1 cellular context compared by ENCODE assay signal in the genomic region with DNA sequence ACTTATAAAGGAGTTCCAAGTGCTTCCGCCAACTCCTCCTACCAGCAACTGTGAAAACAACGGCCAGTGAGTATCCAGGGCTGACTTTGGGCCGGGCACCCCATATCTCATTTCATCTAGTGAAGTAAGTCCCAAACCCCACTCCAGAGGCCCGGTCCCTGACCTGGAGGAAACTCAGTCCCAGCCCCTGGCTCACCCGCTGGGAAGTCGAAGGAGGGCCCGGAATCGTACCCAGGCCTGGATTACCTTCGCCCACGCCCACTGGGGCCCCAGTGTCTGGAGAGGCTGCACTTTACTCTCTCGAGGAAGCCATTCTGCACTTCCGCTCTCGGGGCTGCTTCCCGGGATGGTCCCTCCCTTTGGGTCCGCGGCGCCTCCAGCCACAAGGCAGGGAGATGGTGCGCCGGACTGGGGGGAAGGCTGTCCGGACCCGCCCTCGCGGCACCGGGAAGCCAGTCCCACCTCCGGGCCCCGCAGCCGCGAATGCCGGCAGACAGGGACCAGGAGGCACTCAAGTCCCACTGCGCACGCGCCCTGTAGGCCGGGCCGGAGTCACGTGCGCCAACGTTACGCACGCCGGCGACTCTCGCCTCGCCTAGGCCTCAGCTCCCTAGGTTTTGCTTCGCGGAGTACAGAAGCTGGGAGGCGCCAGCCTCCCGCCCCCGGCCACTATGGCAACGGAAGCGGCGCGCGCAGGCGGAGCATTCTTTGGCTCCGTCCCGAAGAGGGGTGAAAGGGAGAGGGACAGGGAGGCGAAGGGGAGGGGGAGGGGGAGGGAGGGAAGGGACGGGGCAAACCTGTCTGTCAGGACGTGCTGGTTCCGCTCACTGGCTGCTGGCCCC.
TF ChIP-seq lines count a peak whose summit lies in the region.

A gene with protein sequence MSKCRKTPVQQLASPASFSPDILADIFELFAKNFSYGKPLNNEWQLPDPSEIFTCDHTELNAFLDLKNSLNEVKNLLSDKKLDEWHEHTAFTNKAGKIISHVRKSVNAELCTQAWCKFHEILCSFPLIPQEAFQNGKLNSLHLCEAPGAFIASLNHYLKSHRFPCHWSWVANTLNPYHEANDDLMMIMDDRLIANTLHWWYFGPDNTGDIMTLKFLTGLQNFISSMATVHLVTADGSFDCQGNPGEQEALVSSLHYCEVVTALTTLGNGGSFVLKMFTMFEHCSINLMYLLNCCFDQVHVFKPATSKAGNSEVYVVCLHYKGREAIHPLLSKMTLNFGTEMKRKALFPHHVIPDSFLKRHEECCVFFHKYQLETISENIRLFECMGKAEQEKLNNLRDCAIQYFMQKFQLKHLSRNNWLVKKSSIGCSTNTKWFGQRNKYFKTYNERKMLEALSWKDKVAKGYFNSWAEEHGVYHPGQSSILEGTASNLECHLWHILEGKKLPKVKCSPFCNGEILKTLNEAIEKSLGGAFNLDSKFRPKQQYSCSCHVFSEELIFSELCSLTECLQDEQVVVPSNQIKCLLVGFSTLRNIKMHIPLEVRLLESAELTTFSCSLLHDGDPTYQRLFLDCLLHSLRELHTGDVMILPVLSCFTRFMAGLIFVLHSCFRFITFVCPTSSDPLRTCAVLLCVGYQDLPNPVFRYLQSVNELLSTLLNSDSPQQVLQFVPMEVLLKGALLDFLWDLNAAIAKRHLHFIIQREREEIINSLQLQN (minus strand): TSS at position 513 of the 842 bp plus-strand sequence. CDS start 3,482 bp downstream, outside the sequence.

TF ChIP-seq in HepG2, 621 proteins besides CTCF, POLR2A, EP300 and RAD21 (continues in another document):
- TF ChIP-seq TARDBP (CRISPR knock-in tag; IDR thresholded peaks at IDR 0.05) (peak; percentile 84; the same call in 1 of the 2 replicates), HOXA7 (CRISPR knock-in tag; IDR thresholded peaks at IDR 0.05) (no peak), HOXA5 (CRISPR knock-in tag; IDR thresholded peaks at IDR 0.05) (peak; percentile 92), ADNP (CRISPR knock-in tag; IDR thresholded peaks at IDR 0.05) (0 out of 2 replicates have a peak, but pooled peaks have one; percentile 58), HOXA3 (CRISPR knock-in tag; IDR thresholded peaks at IDR 0.05) (peak; percentile 89), KMT2A (CRISPR knock-in tag; IDR thresholded peaks at IDR 0.05) (peak; percentile 89), NCOA1 (CRISPR knock-in tag; IDR thresholded peaks at IDR 0.05) (no peak), GABPA (IDR thresholded peaks at IDR 0.05; ENCODE audit: low read depth, low read length) (peak; percentile 60), GABPA (CRISPR knock-in tag; IDR thresholded peaks at IDR 0.05; ENCODE audit: low read depth) (peak; percentile 80), PLRG1 (conservative IDR thresholded peaks at IDR 0.05) (no peak), ZNF33A (CRISPR knock-in tag; IDR thresholded peaks at IDR 0.05; ENCODE audit: borderline replicate concordance) (peak; percentile 57; the same call in 1 of the 2 replicates), ONECUT2 (CRISPR knock-in tag; IDR thresholded peaks at IDR 0.05) (no peak; the same call in 1 of the 2 replicates), ZNF577 (CRISPR knock-in tag; IDR thresholded peaks at IDR 0.05; ENCODE audit: borderline replicate concordance, low read depth) (no peak), FLYWCH1 (CRISPR knock-in tag; IDR thresholded peaks at IDR 0.05) (peak; percentile 40; the same call in 1 of the 2 replicates), RXRB (CRISPR knock-in tag; IDR thresholded peaks at IDR 0.05; ENCODE audit: borderline replicate concordance) (peak; percentile 60; the same call in 1 of the 2 replicates), TAF15 (IDR thresholded peaks at IDR 0.05; ENCODE audit: low read depth, low read length, poor library complexity, severe bottlenecking) (no peak), NFKB2 (CRISPR knock-in tag; IDR thresholded peaks at IDR 0.05; ENCODE audit: borderline replicate concordance) (peak; percentile 99), TCF7L2 (IDR thresholded peaks at IDR 0.05; ENCODE audit: low read depth, low read length) (no peak), ZNF652 (CRISPR knock-in tag; IDR thresholded peaks at IDR 0.05; ENCODE audit: borderline replicate concordance, low read depth) (no peak; the same call in 1 of the 2 replicates), ZNF605 (CRISPR knock-in tag; IDR thresholded peaks at IDR 0.05) (peak; percentile 99), RELA (CRISPR knock-in tag; IDR thresholded peaks at IDR 0.05) (peak; percentile 94)
- TF ChIP-seq, protein P1, sequence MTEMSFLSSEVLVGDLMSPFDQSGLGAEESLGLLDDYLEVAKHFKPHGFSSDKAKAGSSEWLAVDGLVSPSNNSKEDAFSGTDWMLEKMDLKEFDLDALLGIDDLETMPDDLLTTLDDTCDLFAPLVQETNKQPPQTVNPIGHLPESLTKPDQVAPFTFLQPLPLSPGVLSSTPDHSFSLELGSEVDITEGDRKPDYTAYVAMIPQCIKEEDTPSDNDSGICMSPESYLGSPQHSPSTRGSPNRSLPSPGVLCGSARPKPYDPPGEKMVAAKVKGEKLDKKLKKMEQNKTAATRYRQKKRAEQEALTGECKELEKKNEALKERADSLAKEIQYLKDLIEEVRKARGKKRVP (CRISPR knock-in tag; IDR thresholded peaks at IDR 0.05) = peak in 1 of 2 experiments; percentile 52; a peak in 1 of 4 replicates
- TF ChIP-seq, protein P2, sequence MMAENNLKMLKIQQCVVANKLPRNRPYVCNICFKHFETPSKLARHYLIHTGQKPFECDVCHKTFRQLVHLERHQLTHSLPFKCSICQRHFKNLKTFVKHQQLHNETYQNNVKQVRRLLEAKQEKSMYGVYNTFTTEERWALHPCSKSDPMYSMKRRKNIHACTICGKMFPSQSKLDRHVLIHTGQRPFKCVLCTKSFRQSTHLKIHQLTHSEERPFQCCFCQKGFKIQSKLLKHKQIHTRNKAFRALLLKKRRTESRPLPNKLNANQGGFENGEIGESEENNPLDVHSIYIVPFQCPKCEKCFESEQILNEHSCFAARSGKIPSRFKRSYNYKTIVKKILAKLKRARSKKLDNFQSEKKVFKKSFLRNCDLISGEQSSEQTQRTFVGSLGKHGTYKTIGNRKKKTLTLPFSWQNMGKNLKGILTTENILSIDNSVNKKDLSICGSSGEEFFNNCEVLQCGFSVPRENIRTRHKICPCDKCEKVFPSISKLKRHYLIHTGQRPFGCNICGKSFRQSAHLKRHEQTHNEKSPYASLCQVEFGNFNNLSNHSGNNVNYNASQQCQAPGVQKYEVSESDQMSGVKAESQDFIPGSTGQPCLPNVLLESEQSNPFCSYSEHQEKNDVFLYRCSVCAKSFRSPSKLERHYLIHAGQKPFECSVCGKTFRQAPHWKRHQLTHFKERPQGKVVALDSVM (CRISPR knock-in tag; IDR thresholded peaks at IDR 0.05) = peak; percentile 88
- TF ChIP-seq, protein P3, sequence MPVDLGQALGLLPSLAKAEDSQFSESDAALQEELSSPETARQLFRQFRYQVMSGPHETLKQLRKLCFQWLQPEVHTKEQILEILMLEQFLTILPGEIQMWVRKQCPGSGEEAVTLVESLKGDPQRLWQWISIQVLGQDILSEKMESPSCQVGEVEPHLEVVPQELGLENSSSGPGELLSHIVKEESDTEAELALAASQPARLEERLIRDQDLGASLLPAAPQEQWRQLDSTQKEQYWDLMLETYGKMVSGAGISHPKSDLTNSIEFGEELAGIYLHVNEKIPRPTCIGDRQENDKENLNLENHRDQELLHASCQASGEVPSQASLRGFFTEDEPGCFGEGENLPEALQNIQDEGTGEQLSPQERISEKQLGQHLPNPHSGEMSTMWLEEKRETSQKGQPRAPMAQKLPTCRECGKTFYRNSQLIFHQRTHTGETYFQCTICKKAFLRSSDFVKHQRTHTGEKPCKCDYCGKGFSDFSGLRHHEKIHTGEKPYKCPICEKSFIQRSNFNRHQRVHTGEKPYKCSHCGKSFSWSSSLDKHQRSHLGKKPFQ (CRISPR knock-in tag; IDR thresholded peaks at IDR 0.05; ENCODE audit: insufficient replicate concordance) = peak; percentile 97
- TF ChIP-seq, protein P4, sequence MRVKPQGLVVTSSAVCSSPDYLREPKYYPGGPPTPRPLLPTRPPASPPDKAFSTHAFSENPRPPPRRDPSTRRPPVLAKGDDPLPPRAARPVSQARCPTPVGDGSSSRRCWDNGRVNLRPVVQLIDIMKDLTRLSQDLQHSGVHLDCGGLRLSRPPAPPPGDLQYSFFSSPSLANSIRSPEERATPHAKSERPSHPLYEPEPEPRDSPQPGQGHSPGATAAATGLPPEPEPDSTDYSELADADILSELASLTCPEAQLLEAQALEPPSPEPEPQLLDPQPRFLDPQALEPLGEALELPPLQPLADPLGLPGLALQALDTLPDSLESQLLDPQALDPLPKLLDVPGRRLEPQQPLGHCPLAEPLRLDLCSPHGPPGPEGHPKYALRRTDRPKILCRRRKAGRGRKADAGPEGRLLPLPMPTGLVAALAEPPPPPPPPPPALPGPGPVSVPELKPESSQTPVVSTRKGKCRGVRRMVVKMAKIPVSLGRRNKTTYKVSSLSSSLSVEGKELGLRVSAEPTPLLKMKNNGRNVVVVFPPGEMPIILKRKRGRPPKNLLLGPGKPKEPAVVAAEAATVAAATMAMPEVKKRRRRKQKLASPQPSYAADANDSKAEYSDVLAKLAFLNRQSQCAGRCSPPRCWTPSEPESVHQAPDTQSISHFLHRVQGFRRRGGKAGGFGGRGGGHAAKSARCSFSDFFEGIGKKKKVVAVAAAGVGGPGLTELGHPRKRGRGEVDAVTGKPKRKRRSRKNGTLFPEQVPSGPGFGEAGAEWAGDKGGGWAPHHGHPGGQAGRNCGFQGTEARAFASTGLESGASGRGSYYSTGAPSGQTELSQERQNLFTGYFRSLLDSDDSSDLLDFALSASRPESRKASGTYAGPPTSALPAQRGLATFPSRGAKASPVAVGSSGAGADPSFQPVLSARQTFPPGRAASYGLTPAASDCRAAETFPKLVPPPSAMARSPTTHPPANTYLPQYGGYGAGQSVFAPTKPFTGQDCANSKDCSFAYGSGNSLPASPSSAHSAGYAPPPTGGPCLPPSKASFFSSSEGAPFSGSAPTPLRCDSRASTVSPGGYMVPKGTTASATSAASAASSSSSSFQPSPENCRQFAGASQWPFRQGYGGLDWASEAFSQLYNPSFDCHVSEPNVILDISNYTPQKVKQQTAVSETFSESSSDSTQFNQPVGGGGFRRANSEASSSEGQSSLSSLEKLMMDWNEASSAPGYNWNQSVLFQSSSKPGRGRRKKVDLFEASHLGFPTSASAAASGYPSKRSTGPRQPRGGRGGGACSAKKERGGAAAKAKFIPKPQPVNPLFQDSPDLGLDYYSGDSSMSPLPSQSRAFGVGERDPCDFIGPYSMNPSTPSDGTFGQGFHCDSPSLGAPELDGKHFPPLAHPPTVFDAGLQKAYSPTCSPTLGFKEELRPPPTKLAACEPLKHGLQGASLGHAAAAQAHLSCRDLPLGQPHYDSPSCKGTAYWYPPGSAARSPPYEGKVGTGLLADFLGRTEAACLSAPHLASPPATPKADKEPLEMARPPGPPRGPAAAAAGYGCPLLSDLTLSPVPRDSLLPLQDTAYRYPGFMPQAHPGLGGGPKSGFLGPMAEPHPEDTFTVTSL (CRISPR knock-in tag; IDR thresholded peaks at IDR 0.05; ENCODE audit: borderline replicate concordance) = peak; percentile 74
- TF ChIP-seq, protein P5, sequence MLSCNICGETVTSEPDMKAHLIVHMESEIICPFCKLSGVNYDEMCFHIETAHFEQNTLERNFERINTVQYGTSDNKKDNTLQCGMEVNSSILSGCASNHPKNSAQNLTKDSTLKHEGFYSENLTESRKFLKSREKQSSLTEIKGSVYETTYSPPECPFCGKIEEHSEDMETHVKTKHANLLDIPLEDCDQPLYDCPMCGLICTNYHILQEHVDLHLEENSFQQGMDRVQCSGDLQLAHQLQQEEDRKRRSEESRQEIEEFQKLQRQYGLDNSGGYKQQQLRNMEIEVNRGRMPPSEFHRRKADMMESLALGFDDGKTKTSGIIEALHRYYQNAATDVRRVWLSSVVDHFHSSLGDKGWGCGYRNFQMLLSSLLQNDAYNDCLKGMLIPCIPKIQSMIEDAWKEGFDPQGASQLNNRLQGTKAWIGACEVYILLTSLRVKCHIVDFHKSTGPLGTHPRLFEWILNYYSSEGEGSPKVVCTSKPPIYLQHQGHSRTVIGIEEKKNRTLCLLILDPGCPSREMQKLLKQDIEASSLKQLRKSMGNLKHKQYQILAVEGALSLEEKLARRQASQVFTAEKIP (CRISPR knock-in tag; IDR thresholded peaks at IDR 0.05; ENCODE audit: borderline replicate concordance) = no peak
- TF ChIP-seq, protein P6, sequence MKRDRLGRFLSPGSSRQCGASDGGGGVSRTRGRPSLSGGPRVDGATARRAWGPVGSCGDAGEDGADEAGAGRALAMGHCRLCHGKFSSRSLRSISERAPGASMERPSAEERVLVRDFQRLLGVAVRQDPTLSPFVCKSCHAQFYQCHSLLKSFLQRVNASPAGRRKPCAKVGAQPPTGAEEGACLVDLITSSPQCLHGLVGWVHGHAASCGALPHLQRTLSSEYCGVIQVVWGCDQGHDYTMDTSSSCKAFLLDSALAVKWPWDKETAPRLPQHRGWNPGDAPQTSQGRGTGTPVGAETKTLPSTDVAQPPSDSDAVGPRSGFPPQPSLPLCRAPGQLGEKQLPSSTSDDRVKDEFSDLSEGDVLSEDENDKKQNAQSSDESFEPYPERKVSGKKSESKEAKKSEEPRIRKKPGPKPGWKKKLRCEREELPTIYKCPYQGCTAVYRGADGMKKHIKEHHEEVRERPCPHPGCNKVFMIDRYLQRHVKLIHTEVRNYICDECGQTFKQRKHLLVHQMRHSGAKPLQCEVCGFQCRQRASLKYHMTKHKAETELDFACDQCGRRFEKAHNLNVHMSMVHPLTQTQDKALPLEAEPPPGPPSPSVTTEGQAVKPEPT (CRISPR knock-in tag; IDR thresholded peaks at IDR 0.05; ENCODE audit: low read depth) = peak; percentile 94
- TF ChIP-seq, protein P7, sequence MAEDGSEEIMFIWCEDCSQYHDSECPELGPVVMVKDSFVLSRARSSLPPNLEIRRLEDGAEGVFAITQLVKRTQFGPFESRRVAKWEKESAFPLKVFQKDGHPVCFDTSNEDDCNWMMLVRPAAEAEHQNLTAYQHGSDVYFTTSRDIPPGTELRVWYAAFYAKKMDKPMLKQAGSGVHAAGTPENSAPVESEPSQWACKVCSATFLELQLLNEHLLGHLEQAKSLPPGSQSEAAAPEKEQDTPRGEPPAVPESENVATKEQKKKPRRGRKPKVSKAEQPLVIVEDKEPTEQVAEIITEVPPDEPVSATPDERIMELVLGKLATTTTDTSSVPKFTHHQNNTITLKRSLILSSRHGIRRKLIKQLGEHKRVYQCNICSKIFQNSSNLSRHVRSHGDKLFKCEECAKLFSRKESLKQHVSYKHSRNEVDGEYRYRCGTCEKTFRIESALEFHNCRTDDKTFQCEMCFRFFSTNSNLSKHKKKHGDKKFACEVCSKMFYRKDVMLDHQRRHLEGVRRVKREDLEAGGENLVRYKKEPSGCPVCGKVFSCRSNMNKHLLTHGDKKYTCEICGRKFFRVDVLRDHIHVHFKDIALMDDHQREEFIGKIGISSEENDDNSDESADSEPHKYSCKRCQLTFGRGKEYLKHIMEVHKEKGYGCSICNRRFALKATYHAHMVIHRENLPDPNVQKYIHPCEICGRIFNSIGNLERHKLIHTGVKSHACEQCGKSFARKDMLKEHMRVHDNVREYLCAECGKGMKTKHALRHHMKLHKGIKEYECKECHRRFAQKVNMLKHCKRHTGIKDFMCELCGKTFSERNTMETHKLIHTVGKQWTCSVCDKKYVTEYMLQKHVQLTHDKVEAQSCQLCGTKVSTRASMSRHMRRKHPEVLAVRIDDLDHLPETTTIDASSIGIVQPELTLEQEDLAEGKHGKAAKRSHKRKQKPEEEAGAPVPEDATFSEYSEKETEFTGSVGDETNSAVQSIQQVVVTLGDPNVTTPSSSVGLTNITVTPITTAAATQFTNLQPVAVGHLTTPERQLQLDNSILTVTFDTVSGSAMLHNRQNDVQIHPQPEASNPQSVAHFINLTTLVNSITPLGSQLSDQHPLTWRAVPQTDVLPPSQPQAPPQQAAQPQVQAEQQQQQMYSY (CRISPR knock-in tag; IDR thresholded peaks at IDR 0.05) = peak; percentile 72; the same call in 1 of the 2 replicates
